In genomic region chr9:114416290-114416689, GRCh38 we compare ENCODE assay signal across 20 cellular contexts.
"Had no signal": no experiment of that assay in that cellular context is flagged by ENCODE, and none has a peak within 500 bp of the region (broad histone marks: within the 10 kb centered on the region; RNA-seq: fewer than 3 reads in every experiment).

No MANE protein-coding gene starts in this region.

- H3K27ac ChIP-seq: gastroesophageal sphincter, neural progenitor cell, tibial artery had no signal

- H3K36me3 Mint-ChIP-seq: activated naive CD8-positive, alpha-beta T cell; naive thymus-derived CD4-positive, alpha-beta T cell; neural progenitor cell; T-cell had no signal

- H3K27me3 ChIP-seq: gastroesophageal sphincter, heart left ventricle, neural progenitor cell, tibial artery, uterus had no signal

- H3K27ac Mint-ChIP-seq: activated naive CD8-positive, alpha-beta T cell; progenitor cell of endocrine pancreas; T-cell had no signal

- H3K9me3 ChIP-seq: gastroesophageal sphincter, heart left ventricle, mucosa of descending colon, tibial artery, uterus had no signal

- ATAC-seq: gastroesophageal sphincter; heart left ventricle; left ventricle myocardium superior; mucosa of descending colon; naive thymus-derived CD4-positive, alpha-beta T cell; T-cell had no signal

- H3K4me2 ChIP-seq: neural progenitor cell had no signal

- H3K4me3 Mint-ChIP-seq: activated naive CD8-positive, alpha-beta T cell; naive thymus-derived CD4-positive, alpha-beta T cell; neural progenitor cell; T-cell had no signal

- H3K9me3 Mint-ChIP-seq: naive thymus-derived CD4-positive, alpha-beta T cell; neural progenitor cell; T-cell had no signal

- H3K9ac ChIP-seq: neural progenitor cell had no signal

- H3K36me3 ChIP-seq: heart left ventricle, neural progenitor cell, tibial artery, uterus had no signal

- H3K4me3 ChIP-seq: gastroesophageal sphincter, heart left ventricle, mucosa of descending colon, neural progenitor cell, tibial artery, uterus had no signal

- DNase-seq: activated CD4-positive, alpha-beta T cell treated with anti-CD3 and anti-CD28 coated beads, Interleukin-2, amount 50 U/mL, for 1 hour; activated CD4-positive, CD25-positive, alpha-beta regulatory T cell treated with anti-CD3 and anti-CD28 coated beads, Interleukin-2, amount 50 U/mL, for 72 hours; activated gamma-delta T cell treated with Interleukin-2 at 50 U/mL for 16 hours; amygdala; heart left ventricle; kidney glomerular epithelial cell; left ventricle myocardium superior; mesenchymal stem cell; mucosa of descending colon; naive thymus-derived CD4-positive, alpha-beta T cell; stimulated activated CD8-positive, alpha-beta memory T cell treated with anti-CD3 and anti-CD28 coated beads, Interleukin-4, amount 100 ng/mL, for 48 hours; stimulated activated naive CD4-positive, alpha-beta T cell treated with Interleukin-2 at 50 U/mL for 16 hours; T-cell; T1000; tibial artery; uterus had no signal

- H2AFZ ChIP-seq: neural progenitor cell had no signal

- H3K27me3 Mint-ChIP-seq: activated naive CD8-positive, alpha-beta T cell; naive thymus-derived CD4-positive, alpha-beta T cell; T-cell had no signal
